Comparison of ENCODE assay signal across 10 cellular contexts in the genomic region with DNA sequence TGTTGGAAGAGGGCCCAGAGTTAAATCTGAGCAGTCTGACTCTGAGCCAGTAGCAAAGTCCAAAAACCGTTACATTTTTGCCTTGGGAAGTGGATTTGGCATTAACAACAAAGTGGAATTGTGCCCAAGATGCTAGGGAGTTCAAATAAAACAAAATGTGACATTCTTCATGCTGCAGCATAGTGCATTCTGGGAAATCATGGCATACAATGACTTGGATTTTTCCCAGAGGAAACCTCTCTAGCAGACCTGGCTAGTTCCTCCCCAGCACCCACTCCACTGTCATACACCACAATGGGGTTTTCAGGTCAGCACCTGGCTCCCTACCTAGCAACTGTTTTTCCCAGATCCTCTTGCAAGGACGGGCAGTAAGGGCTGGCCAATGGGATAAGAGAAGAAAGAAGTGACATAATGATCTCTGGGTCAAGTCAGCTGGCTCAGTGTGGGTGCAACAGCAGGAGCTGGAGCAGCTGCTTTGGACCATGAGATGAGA. TPM values are rescaled to one million over a fixed set of nuclear protein-coding genes. Genes with fewer than 3 reads are reported as not detected.
DNase-seq lines count a peak whose midpoint lies in the region; ATAC-seq, FAIRE-seq and TF ChIP-seq lines count a peak whose summit lies in the region.
"Had no signal": no experiment of that assay in that cellular context is flagged by ENCODE, and none has a peak within 500 bp of the region (broad histone marks: within the 10 kb centered on the region; RNA-seq: fewer than 3 reads in every experiment).

No MANE protein-coding gene starts in this region.

- no peaks in the 10 kb centered on the region for H3K27me3 ChIP-seq in H1 (replicated peaks in 1 of 4; ENCODE audit: control insufficient read depth in 3 of 4, extremely low read depth in 1 of 4, insufficient read depth in 3 of 4, low read length in 3 of 4)
- no peaks in the 10 kb centered on the region for H3K27me3 ChIP-seq in HepG2 (ENCODE audit: control insufficient read depth in 1 of 2, insufficient read depth in 2 of 2, low read length in 2 of 2)

- no peak for TF ChIP-seq POLR2A in H1 (IDR thresholded peaks at IDR 0.05; ENCODE audit: control extremely low read depth in 1 of 2, low read depth in 2 of 2, low read length in 2 of 2)
- no peak for TF ChIP-seq POLR2A in HepG2 (IDR thresholded peaks at IDR 0.05; ENCODE audit: insufficient read depth in 1 of 2, low read depth in 2 of 2, low read length in 2 of 2)

- TF ChIP-seq CTCF in AG10803 (conservative IDR thresholded peaks at IDR 0.05; ENCODE audit: low read length) (no peak), H1 (IDR thresholded peaks at IDR 0.05; ENCODE audit: control extremely low read depth in 1 of 3, insufficient read depth in 1 of 3, low read depth in 1 of 3, low read length in 3 of 3) (no peak), HepG2 (CRISPR knock-in tag; IDR thresholded peaks at IDR 0.05) (no peak)

- intact Hi-C loops in HepG2 (cut with micrococcal nuclease; ENCODE audit: unreplicated experiment) = no loop called here

- ATAC-seq in HepG2 = peak; percentile 55; the same call in 1 of the 3 replicates
- ATAC-seq in GM18502 (IDR thresholded peaks at IDR 0.05; ENCODE audit: poor library complexity, unreplicated experiment) = no peak

- WGBS in H1 (ENCODE audit: extremely low coverage in 1 of 2, insufficient coverage in 1 of 2, insufficient read length in 1 of 2, insufficient replicate concordance in 2 of 2, low coverage in 1 of 2, low lambda C conversion rate in 2 of 2, missing lambda C conversion rate in 1 of 2), 2 experiments = 75% methylated on average over 2 of the region's 2 CpGs; no CpG with 5 or more reads in 1 of the 2 experiments
- WGBS in HepG2 (ENCODE audit: low lambda C conversion rate) = 0% methylated on average over 2 of the region's 2 CpGs

- H3K79me1 ChIP-seq in H1 (ENCODE audit: low read depth, low read length) = no peaks in the 10 kb centered on the region

- H3K18ac ChIP-seq in H1 (ENCODE audit: extremely low read depth, low read length) = no peak overlapping the region

- no TSS peak for BruUV-seq in HepG2 (replicated peaks; lab: Mats Ljungman, UMichigan)

- no peak for FAIRE-seq in H1 (lab: Jason Lieb, UNC)
- FAIRE-seq in HepG2 (lab: Jason Lieb, UNC) = no peak
- FAIRE-seq: small intestine had no signal

- TF ChIP-seq RAD21 in H1 (IDR thresholded peaks at IDR 0.05 in 1 of 2, conservative IDR thresholded peaks at IDR 0.05 in 1 of 2; ENCODE audit: low read depth in 2 of 2, low read length in 2 of 2) = no peak
- TF ChIP-seq RAD21 in HepG2 (CRISPR knock-in tag; IDR thresholded peaks at IDR 0.05) = no peak

- no peak overlapping the region for H2BK15ac ChIP-seq in H1 (ENCODE audit: low read length)

- TF ChIP-seq EP300 in H1 (IDR thresholded peaks at IDR 0.05; ENCODE audit: borderline replicate concordance in 1 of 2, low read depth in 2 of 2, low read length in 2 of 2) (no peak), HepG2 (IDR thresholded peaks at IDR 0.05; ENCODE audit: low read depth in 2 of 2, low read length in 2 of 2) (no peak), HepG2 (CRISPR knock-in tag; IDR thresholded peaks at IDR 0.05; ENCODE audit: borderline replicate concordance) (no peak)

- no peak overlapping the region for H3K56ac ChIP-seq in H1 (replicated peaks; ENCODE audit: insufficient read length, low read depth, low read length)

- H3K23ac ChIP-seq in H1 (ENCODE audit: insufficient read length) = no peak overlapping the region

- H3K36me3 ChIP-seq in H1 (ENCODE audit: control insufficient read depth in 2 of 4, insufficient read depth in 4 of 4, low read length in 3 of 4) = no peaks in the 10 kb centered on the region
- H3K36me3 ChIP-seq in HepG2 (replicated peaks in 1 of 2; ENCODE audit: control insufficient read depth in 1 of 2, insufficient read depth in 2 of 2, low read length in 2 of 2) = no peaks in the 10 kb centered on the region

- peak; percentile 65 for DNase-seq in AG10803 (ENCODE audit: low read depth)
- peak; percentile 77 for DNase-seq in NCI-H2029 (lab: John Stamatoyannopoulos, UW)
- DNase-seq in H1 (ENCODE audit: low read depth in 1 of 2, low spot score in 2 of 2) = no peak
- peak; percentile 44 for DNase-seq in HepG2 (ENCODE audit: low spot score)
- no peak for DNase-seq in NCI-H1436 treated with DMSO at 0.1 percent for 48 hours (lab: John Stamatoyannopoulos, UW)
- no peak for DNase-seq in HUDEP-2 (lab: John Stamatoyannopoulos, UW; ENCODE audit: unreplicated experiment in 76 of 76)
- no peak for DNase-seq in stimulated activated CD4-positive, alpha-beta T cell treated with anti-CD3 and anti-CD28 coated beads, Interleukin-2, amount 100 ng/mL, for 48 hours
- DNase-seq: NCI-H1105 treated with DMSO at 0.1 percent for 48 hours, small intestine had no signal

- no peak overlapping the region for H2BK12ac ChIP-seq in H1 (ENCODE audit: low read depth, low read length)

- H3K4me1 ChIP-seq in H1 (replicated peaks in 1 of 4; ENCODE audit: control insufficient read depth in 3 of 4, insufficient read depth in 4 of 4, low read length in 3 of 4) = peaks cover 0 to 5% (median 0%) of the 10 kb centered on the region in 4 experiments; a peak in 3 of 7 replicates
- peaks cover 37% of the 10 kb centered on the region for H3K4me1 ChIP-seq in HepG2 (ENCODE audit: insufficient read depth, low read length)

- no peak overlapping the region for H3K9ac ChIP-seq in H1 (replicated peaks in 1 of 4; ENCODE audit: extremely low read depth in 1 of 4, low read depth in 3 of 4, low read length in 3 of 4)
- no peak overlapping the region for H3K9ac ChIP-seq in HepG2 (ENCODE audit: insufficient read depth, low read depth, low read length)

- no peak overlapping the region for H4K8ac ChIP-seq in H1 (ENCODE audit: extremely low read depth, insufficient read depth, low read length)

- H4K91ac ChIP-seq in H1 (replicated peaks; ENCODE audit: insufficient read length, low read length) = peak overlapping the region; percentile 27

- in situ Hi-C loops in HepG2 (cut with HindIII; ENCODE audit: extremely low pct_ligation_motif_present, low pct_unique_long_range_greater_than_20kb) = no loop called here

- no peak overlapping the region for H2BK120ac ChIP-seq in H1 (replicated peaks; ENCODE audit: low read depth, low read length)

- H3K9me3 ChIP-seq in H1 (ENCODE audit: insufficient read depth in 2 of 2, low read depth in 1 of 2, low read length in 1 of 2) = peaks cover 0 to 3% of the 10 kb centered on the region in 2 experiments; a peak in 2 of 4 replicates
- peaks cover 9% of the 10 kb centered on the region; the same call in 1 of the 2 replicates for H3K9me3 ChIP-seq in HepG2 (ENCODE audit: low read length)

- 0 out of 2 replicates have a peak overlapping the region, but pooled peaks have one; percentile 13 for H2AK5ac ChIP-seq in H1 (ENCODE audit: low read depth, low read length)

- no peaks in the 10 kb centered on the region for H3K23me2 ChIP-seq in H1 (ENCODE audit: low read depth, low read length)

- no peak overlapping the region for H3K14ac ChIP-seq in H1 (ENCODE audit: insufficient read length)

- no peak overlapping the region for H3K4ac ChIP-seq in H1 (replicated peaks; ENCODE audit: insufficient read length, low read depth, low read length)

- H3K79me2 ChIP-seq in H1 (ENCODE audit: control insufficient read depth in 1 of 2, insufficient read depth in 2 of 2, low read length in 2 of 2) = no peaks in the 10 kb centered on the region
- H3K79me2 ChIP-seq in HepG2 (ENCODE audit: insufficient read depth, low read length) = no peaks in the 10 kb centered on the region

- H2BK20ac ChIP-seq in H1 (ENCODE audit: low read length) = 0 out of 2 replicates have a peak overlapping the region, but pooled peaks have one; percentile 32

- no peak overlapping the region; a peak in 1 of 4 replicates for H3K4me2 ChIP-seq in H1 (ENCODE audit: insufficient read depth in 1 of 2, low read depth in 2 of 2, low read length in 2 of 2)
- peak overlapping the region; percentile 28 for H3K4me2 ChIP-seq in HepG2 (ENCODE audit: low read depth, low read length)

- POLR2A ChIA-PET in H1 (lab: Charles Lee; ENCODE audit: partially characterized antibody) = interaction anchor here (0.6 to 0.9 kb wide), 3 partner anchors 10 to 59 kb away, joined by 3 read pairs; no protein-coding TSS in a partner anchor
- POLR2A ChIA-PET in HepG2 (lab: Yijun Ruan, JAX) = interaction anchor here (0.7 kb wide), 1 partner anchor 37 kb away, joined by 3 read pairs; no protein-coding TSS in a partner anchor

- no peaks in the 10 kb centered on the region for H4K20me1 ChIP-seq in H1 (replicated peaks in 1 of 2; ENCODE audit: control insufficient read depth in 1 of 2, insufficient read depth in 2 of 2, low read length in 2 of 2)
- no peaks in the 10 kb centered on the region for H4K20me1 ChIP-seq in HepG2 (ENCODE audit: insufficient read depth, low read length)

- H3K4me3 ChIP-seq in AG10803 (ENCODE audit: low read length) (no peak overlapping the region), H1 (ENCODE audit: extremely low read depth in 1 of 4, insufficient read depth in 2 of 4, low read depth in 3 of 4, low read length in 4 of 4) (no peak overlapping the region), HepG2 (replicated peaks in 1 of 3; ENCODE audit: insufficient read depth in 1 of 3, low read depth in 2 of 3, low read length in 3 of 3) (no peak overlapping the region)

- no peak overlapping the region for H2BK5ac ChIP-seq in H1 (ENCODE audit: low read depth, low read length)

- H4K5ac ChIP-seq in H1 (ENCODE audit: insufficient read length, low read depth, low read length) = no peak overlapping the region

- H3K27ac ChIP-seq in H1 (ENCODE audit: low read depth, low read length) (no peak overlapping the region), HepG2 (ENCODE audit: extremely low read length, insufficient read depth, low read length) (no peak overlapping the region)

- CTCF ChIA-PET in H1 (lab: Charles Lee; ENCODE audit: partially characterized antibody) (interaction anchor here (0.7 to 2.0 kb wide), 4 partner anchors 10 to 104 kb away, joined by 3 to 5 read pairs (median 4); no protein-coding TSS in a partner anchor), HepG2 (lab: Yijun Ruan, JAX; ENCODE audit: low intra/inter-chr PET ratio, low total read pairs) (no interaction called here)

- H2AFZ ChIP-seq in H1 (ENCODE audit: low read length) (no peak overlapping the region; the same call in 1 of the 2 replicates), HepG2 (ENCODE audit: low read length) (no peak overlapping the region)

RNA-seq across cellular contexts. Expression of a gene that starts 24.8 kb away (rescaled TPM):
- 75.3 and 82.5 TPM in 2 replicates for total RNA-seq in H1 (2021; fragmentation: NEBNext Ultra II Directional; extraction: Animal tissue kit (Norgen Biotek cat#: 25700))
- polyA plus RNA-seq in H1 (2011; rRNA removed) = 113 and 160 TPM in 2 replicates
- 64.2 TPM for polyA plus RNA-seq in H1 (2011; cell fraction: cytosol; rRNA removed)
- polyA plus RNA-seq in H1 (2011; cell fraction: nucleus; rRNA removed) = 72.4 TPM
- polyA plus RNA-seq in H1 (2012, experiment 1 of 2) = 73.0 to 99.5 TPM (median 89.7 TPM) in 4 replicates
- polyA plus RNA-seq in H1 (2012, experiment 2 of 2) = 83.5 TPM
- 94.8 TPM for polyA plus RNA-seq in H1 (2013, experiment 1 of 2)
- polyA plus RNA-seq in H1 (2013, experiment 2 of 2) = 107 TPM
- 56.6 and 58.6 TPM in 2 replicates for polyA minus RNA-seq in H1 (2011; rRNA and poly(A)+ RNA removed)
- 50.7 TPM for polyA minus RNA-seq in H1 (2011; cell fraction: cytosol; rRNA and poly(A)+ RNA removed)
- polyA minus RNA-seq in H1 (2011; cell fraction: nucleus; rRNA and poly(A)+ RNA removed) = 29.5 TPM
- 31.5 and 32.4 TPM in 2 replicates for total RNA-seq in HepG2 (2016; rRNA removed; fragmentation: Illumina TruSeq; extraction: Trizol)
- 9.5 and 9.9 TPM in 2 replicates for total RNA-seq in HepG2 (2016; cell fraction: cytosol; rRNA removed; fragmentation: Illumina TruSeq; extraction: Trizol; ENCODE audit: low read depth)
- total RNA-seq in HepG2 (2016; cell fraction: insoluble cytoplasmic fraction; rRNA removed; fragmentation: Illumina TruSeq; extraction: Trizol) = 27.7 and 33.5 TPM in 2 replicates
- 19.2 and 24.7 TPM in 2 replicates for total RNA-seq in HepG2 (2016; cell fraction: membrane; rRNA removed; fragmentation: Illumina TruSeq; extraction: Trizol)
- total RNA-seq in HepG2 (2016; cell fraction: nucleus; rRNA removed; fragmentation: Illumina TruSeq; extraction: Trizol) = 26.9 and 30.5 TPM in 2 replicates
- polyA plus RNA-seq in HepG2 (2011; rRNA removed) = 305 and 347 TPM in 2 replicates
- polyA plus RNA-seq in HepG2 (2011; cell fraction: cytosol; rRNA removed) = 171 and 227 TPM in 2 replicates
- polyA plus RNA-seq in HepG2 (2011; cell fraction: nucleus; rRNA removed) = 180 and 209 TPM in 2 replicates
- polyA plus RNA-seq in HepG2 (2012) = 258 and 265 TPM in 2 replicates
- 41.8 and 43.2 TPM in 2 replicates for polyA plus RNA-seq in HepG2 (2016; cell fraction: cytosol; fragmentation: Illumina TruSeq; extraction: Trizol; ENCODE audit: low read depth)
- polyA plus RNA-seq in HepG2 (2016; cell fraction: insoluble cytoplasmic fraction; fragmentation: Illumina TruSeq; extraction: Trizol; ENCODE audit: low read depth) = 103 and 141 TPM in 2 replicates
- 69.2 and 69.5 TPM in 2 replicates for polyA plus RNA-seq in HepG2 (2016; cell fraction: membrane; fragmentation: Illumina TruSeq; extraction: Trizol; ENCODE audit: low read depth)
- polyA plus RNA-seq in HepG2 (2016; cell fraction: nucleus; fragmentation: Illumina TruSeq; extraction: Trizol; ENCODE audit: insufficient read depth, low read depth) = 118 and 123 TPM in 2 replicates
- 63.4 and 306 TPM in 2 replicates for polyA minus RNA-seq in HepG2 (2011; rRNA and poly(A)+ RNA removed; ENCODE audit: low replicate concordance)
- 173 and 208 TPM in 2 replicates for polyA minus RNA-seq in HepG2 (2011; cell fraction: cytosol; rRNA and poly(A)+ RNA removed)
- 50.5 and 63.4 TPM in 2 replicates for polyA minus RNA-seq in HepG2 (2011; cell fraction: nucleus; rRNA and poly(A)+ RNA removed)

RNA-seq across cellular contexts. Expression of a gene that starts 33.5 kb away (rescaled TPM):
- total RNA-seq in H1 (2021; fragmentation: NEBNext Ultra II Directional; extraction: Animal tissue kit (Norgen Biotek cat#: 25700)) = 0.52 and 0.84 TPM in 2 replicates
- 0.12 TPM in 1 of 2 replicates, not detected in the other for polyA plus RNA-seq in H1 (2011; rRNA removed)
- not detected for polyA plus RNA-seq in H1 (2011; cell fraction: cytosol; rRNA removed)
- not detected for polyA plus RNA-seq in H1 (2011; cell fraction: nucleus; rRNA removed)
- polyA plus RNA-seq in H1 (2012, experiment 1 of 2) = not detected in 4 replicates
- not detected for polyA plus RNA-seq in H1 (2012, experiment 2 of 2)
- not detected for polyA plus RNA-seq in H1 (2013, experiment 1 of 2)
- polyA plus RNA-seq in H1 (2013, experiment 2 of 2) = 0.15 TPM
- polyA minus RNA-seq in H1 (2011; rRNA and poly(A)+ RNA removed) = 0.49 and 0.50 TPM in 2 replicates
- 1.5 TPM for polyA minus RNA-seq in H1 (2011; cell fraction: cytosol; rRNA and poly(A)+ RNA removed)
- polyA minus RNA-seq in H1 (2011; cell fraction: nucleus; rRNA and poly(A)+ RNA removed) = 1.8 TPM
- total RNA-seq in HepG2 (2016; rRNA removed; fragmentation: Illumina TruSeq; extraction: Trizol) = 0.97 TPM in 1 of 2 replicates, not detected in the other
- 0.35 TPM in 1 of 2 replicates, not detected in the other for total RNA-seq in HepG2 (2016; cell fraction: cytosol; rRNA removed; fragmentation: Illumina TruSeq; extraction: Trizol; ENCODE audit: low read depth)
- 0.58 TPM in 1 of 2 replicates, not detected in the other for total RNA-seq in HepG2 (2016; cell fraction: insoluble cytoplasmic fraction; rRNA removed; fragmentation: Illumina TruSeq; extraction: Trizol)
- not detected in 2 replicates for total RNA-seq in HepG2 (2016; cell fraction: membrane; rRNA removed; fragmentation: Illumina TruSeq; extraction: Trizol)
- total RNA-seq in HepG2 (2016; cell fraction: nucleus; rRNA removed; fragmentation: Illumina TruSeq; extraction: Trizol) = 0.69 and 1.2 TPM in 2 replicates
- 0.40 and 0.50 TPM in 2 replicates for polyA plus RNA-seq in HepG2 (2011; rRNA removed)
- not detected in 2 replicates for polyA plus RNA-seq in HepG2 (2011; cell fraction: cytosol; rRNA removed)
- 0.40 and 1.1 TPM in 2 replicates for polyA plus RNA-seq in HepG2 (2011; cell fraction: nucleus; rRNA removed)
- polyA plus RNA-seq in HepG2 (2012) = 0.21 TPM in 1 of 2 replicates, not detected in the other
- polyA plus RNA-seq in HepG2 (2016; cell fraction: cytosol; fragmentation: Illumina TruSeq; extraction: Trizol; ENCODE audit: low read depth) = not detected in 2 replicates
- polyA plus RNA-seq in HepG2 (2016; cell fraction: insoluble cytoplasmic fraction; fragmentation: Illumina TruSeq; extraction: Trizol; ENCODE audit: low read depth) = not detected in 2 replicates
- not detected in 2 replicates for polyA plus RNA-seq in HepG2 (2016; cell fraction: membrane; fragmentation: Illumina TruSeq; extraction: Trizol; ENCODE audit: low read depth)
- polyA plus RNA-seq in HepG2 (2016; cell fraction: nucleus; fragmentation: Illumina TruSeq; extraction: Trizol; ENCODE audit: insufficient read depth, low read depth) = not detected in 2 replicates
- polyA minus RNA-seq in HepG2 (2011; rRNA and poly(A)+ RNA removed; ENCODE audit: low replicate concordance) = 2.1 and 4.3 TPM in 2 replicates
- polyA minus RNA-seq in HepG2 (2011; cell fraction: cytosol; rRNA and poly(A)+ RNA removed) = not detected in 2 replicates
- polyA minus RNA-seq in HepG2 (2011; cell fraction: nucleus; rRNA and poly(A)+ RNA removed) = 3.9 and 6.5 TPM in 2 replicates

RNA-seq across cellular contexts. Expression of a gene that starts 46.7 kb away (rescaled TPM):
- total RNA-seq in H1 (2021; fragmentation: NEBNext Ultra II Directional; extraction: Animal tissue kit (Norgen Biotek cat#: 25700)) = 13.8 and 13.9 TPM in 2 replicates
- 7.2 and 13.1 TPM in 2 replicates for polyA plus RNA-seq in H1 (2011; rRNA removed)
- polyA plus RNA-seq in H1 (2011; cell fraction: cytosol; rRNA removed) = 9.2 TPM
- polyA plus RNA-seq in H1 (2011; cell fraction: nucleus; rRNA removed) = 11.9 TPM
- polyA plus RNA-seq in H1 (2012, experiment 1 of 2) = 6.9 to 12.0 TPM (median 8.7 TPM) in 4 replicates
- 7.6 TPM for polyA plus RNA-seq in H1 (2012, experiment 2 of 2)
- polyA plus RNA-seq in H1 (2013, experiment 1 of 2) = 10.5 TPM
- polyA plus RNA-seq in H1 (2013, experiment 2 of 2) = 11.0 TPM
- polyA minus RNA-seq in H1 (2011; rRNA and poly(A)+ RNA removed) = 3.9 and 7.0 TPM in 2 replicates
- 9.8 TPM for polyA minus RNA-seq in H1 (2011; cell fraction: cytosol; rRNA and poly(A)+ RNA removed)
- polyA minus RNA-seq in H1 (2011; cell fraction: nucleus; rRNA and poly(A)+ RNA removed) = 9.6 TPM
- total RNA-seq in HepG2 (2016; rRNA removed; fragmentation: Illumina TruSeq; extraction: Trizol) = 0.09 TPM in 1 of 2 replicates, not detected in the other
- total RNA-seq in HepG2 (2016; cell fraction: cytosol; rRNA removed; fragmentation: Illumina TruSeq; extraction: Trizol; ENCODE audit: low read depth) = not detected in 2 replicates
- total RNA-seq in HepG2 (2016; cell fraction: insoluble cytoplasmic fraction; rRNA removed; fragmentation: Illumina TruSeq; extraction: Trizol) = not detected in 2 replicates
- total RNA-seq in HepG2 (2016; cell fraction: membrane; rRNA removed; fragmentation: Illumina TruSeq; extraction: Trizol) = not detected in 2 replicates
- not detected in 2 replicates for total RNA-seq in HepG2 (2016; cell fraction: nucleus; rRNA removed; fragmentation: Illumina TruSeq; extraction: Trizol)
- 1.1 and 2.7 TPM in 2 replicates for polyA plus RNA-seq in HepG2 (2011; rRNA removed)
- 2.5 and 4.5 TPM in 2 replicates for polyA plus RNA-seq in HepG2 (2011; cell fraction: cytosol; rRNA removed)
- polyA plus RNA-seq in HepG2 (2011; cell fraction: nucleus; rRNA removed) = 3.2 and 3.6 TPM in 2 replicates
- 0.74 and 1.8 TPM in 2 replicates for polyA plus RNA-seq in HepG2 (2012)
- polyA plus RNA-seq in HepG2 (2016; cell fraction: cytosol; fragmentation: Illumina TruSeq; extraction: Trizol; ENCODE audit: low read depth) = not detected in 2 replicates
- polyA plus RNA-seq in HepG2 (2016; cell fraction: insoluble cytoplasmic fraction; fragmentation: Illumina TruSeq; extraction: Trizol; ENCODE audit: low read depth) = 0.15 TPM in 1 of 2 replicates, not detected in the other
- 0.09 TPM in 1 of 2 replicates, not detected in the other for polyA plus RNA-seq in HepG2 (2016; cell fraction: membrane; fragmentation: Illumina TruSeq; extraction: Trizol; ENCODE audit: low read depth)
- polyA plus RNA-seq in HepG2 (2016; cell fraction: nucleus; fragmentation: Illumina TruSeq; extraction: Trizol; ENCODE audit: insufficient read depth, low read depth) = not detected in 2 replicates
- polyA minus RNA-seq in HepG2 (2011; rRNA and poly(A)+ RNA removed; ENCODE audit: low replicate concordance) = 7.6 and 7.8 TPM in 2 replicates
- polyA minus RNA-seq in HepG2 (2011; cell fraction: cytosol; rRNA and poly(A)+ RNA removed) = 1.5 and 2.5 TPM in 2 replicates
- polyA minus RNA-seq in HepG2 (2011; cell fraction: nucleus; rRNA and poly(A)+ RNA removed) = 2.1 and 2.9 TPM in 2 replicates

RNA-seq across cellular contexts. Expression of a gene that starts 59.3 kb away (rescaled TPM):
- 77.3 and 84.6 TPM in 2 replicates for total RNA-seq in H1 (2021; fragmentation: NEBNext Ultra II Directional; extraction: Animal tissue kit (Norgen Biotek cat#: 25700))
- polyA plus RNA-seq in H1 (2011; rRNA removed) (43.5 and 44.7 TPM in 2 replicates), HepG2 (2011; rRNA removed) (45.8 and 50.1 TPM in 2 replicates)
- polyA plus RNA-seq in H1 (2011; cell fraction: cytosol; rRNA removed) = 52.1 TPM
- 77.2 TPM for polyA plus RNA-seq in H1 (2011; cell fraction: nucleus; rRNA removed)
- 69.9 to 94.7 TPM (median 73.5 TPM) in 4 replicates for polyA plus RNA-seq in H1 (2012, experiment 1 of 2)
- polyA plus RNA-seq in H1 (2012, experiment 2 of 2) = 78.6 TPM
- polyA plus RNA-seq in H1 (2013, experiment 1 of 2) = 38.1 TPM
- polyA plus RNA-seq in H1 (2013, experiment 2 of 2) = 36.7 TPM
- 67.2 and 70.1 TPM in 2 replicates for polyA minus RNA-seq in H1 (2011; rRNA and poly(A)+ RNA removed)
- 40.0 TPM for polyA minus RNA-seq in H1 (2011; cell fraction: cytosol; rRNA and poly(A)+ RNA removed)
- polyA minus RNA-seq in H1 (2011; cell fraction: nucleus; rRNA and poly(A)+ RNA removed) = 36.9 TPM
- 47.4 and 64.1 TPM in 2 replicates for total RNA-seq in HepG2 (2016; rRNA removed; fragmentation: Illumina TruSeq; extraction: Trizol)
- 6.4 and 8.7 TPM in 2 replicates for total RNA-seq in HepG2 (2016; cell fraction: cytosol; rRNA removed; fragmentation: Illumina TruSeq; extraction: Trizol; ENCODE audit: low read depth)
- 45.0 and 57.8 TPM in 2 replicates for total RNA-seq in HepG2 (2016; cell fraction: insoluble cytoplasmic fraction; rRNA removed; fragmentation: Illumina TruSeq; extraction: Trizol)
- total RNA-seq in HepG2 (2016; cell fraction: membrane; rRNA removed; fragmentation: Illumina TruSeq; extraction: Trizol) = 23.2 TPM in 2 replicates
- 32.4 and 36.4 TPM in 2 replicates for total RNA-seq in HepG2 (2016; cell fraction: nucleus; rRNA removed; fragmentation: Illumina TruSeq; extraction: Trizol)
- 28.7 TPM in 2 replicates for polyA plus RNA-seq in HepG2 (2011; cell fraction: cytosol; rRNA removed)
- polyA plus RNA-seq in HepG2 (2011; cell fraction: nucleus; rRNA removed) = 70.7 and 76.7 TPM in 2 replicates
- polyA plus RNA-seq in HepG2 (2012) = 62.0 and 63.4 TPM in 2 replicates
- 5.1 and 6.4 TPM in 2 replicates for polyA plus RNA-seq in HepG2 (2016; cell fraction: cytosol; fragmentation: Illumina TruSeq; extraction: Trizol; ENCODE audit: low read depth)
- 59.1 and 66.7 TPM in 2 replicates for polyA plus RNA-seq in HepG2 (2016; cell fraction: insoluble cytoplasmic fraction; fragmentation: Illumina TruSeq; extraction: Trizol; ENCODE audit: low read depth)
- 14.0 and 14.8 TPM in 2 replicates for polyA plus RNA-seq in HepG2 (2016; cell fraction: membrane; fragmentation: Illumina TruSeq; extraction: Trizol; ENCODE audit: low read depth)
- 53.9 and 54.2 TPM in 2 replicates for polyA plus RNA-seq in HepG2 (2016; cell fraction: nucleus; fragmentation: Illumina TruSeq; extraction: Trizol; ENCODE audit: insufficient read depth, low read depth)
- 46.1 and 58.4 TPM in 2 replicates for polyA minus RNA-seq in HepG2 (2011; rRNA and poly(A)+ RNA removed; ENCODE audit: low replicate concordance)
- polyA minus RNA-seq in HepG2 (2011; cell fraction: cytosol; rRNA and poly(A)+ RNA removed) = 29.3 and 32.2 TPM in 2 replicates
- 33.0 and 36.7 TPM in 2 replicates for polyA minus RNA-seq in HepG2 (2011; cell fraction: nucleus; rRNA and poly(A)+ RNA removed)

Comparison
In these comparisons a context has a peak if more than half of its experiments do, and no peak if none do; other contexts are left out.
1. DNase-seq: peak in AG10803 (single experiment), NCI-H2029 (single experiment) and HepG2 (single experiment); none in H1 (0 of 2), NCI-H1436 treated with DMSO at 0.1 percent for 48 hours (single experiment), HUDEP-2 (0 of 76) and stimulated activated CD4-positive, alpha-beta T cell treated with anti-CD3 and anti-CD28 coated beads, Interleukin-2, amount 100 ng/mL, for 48 hours (0 of 2).
2. RNA of a gene that starts 46.7 kb away (total RNA-seq): 13.8 to 13.9 TPM in H1; 0.09 TPM in HepG2; every median in the first group is over 10 times any median in the second.